1 cellular context compared by ENCODE assay signal in the genomic region with DNA sequence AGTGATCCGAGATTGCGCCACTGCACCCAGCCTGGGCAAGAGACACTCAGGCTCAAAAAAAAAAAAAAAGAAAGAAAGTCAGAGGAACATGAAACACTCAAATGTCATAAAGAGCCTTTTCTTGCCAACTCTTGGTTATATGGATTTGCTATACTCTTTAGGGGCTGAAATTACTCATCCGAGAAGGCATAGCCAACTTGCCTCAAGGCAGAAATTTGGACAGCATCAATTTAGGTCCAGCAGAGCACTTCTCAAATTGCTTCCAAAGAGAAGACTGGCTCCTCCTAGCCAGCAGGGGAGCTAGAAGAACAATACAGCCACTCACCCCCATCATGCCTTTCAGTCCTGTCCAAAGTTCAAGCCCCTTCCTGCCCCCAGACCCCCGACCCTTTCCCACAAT.
TF ChIP-seq lines count a peak whose summit lies in the region.

No MANE protein-coding gene starts in this region.

TF ChIP-seq in HepG2, 621 proteins besides CTCF, POLR2A, EP300 and RAD21:
- TF ChIP-seq, protein P1, sequence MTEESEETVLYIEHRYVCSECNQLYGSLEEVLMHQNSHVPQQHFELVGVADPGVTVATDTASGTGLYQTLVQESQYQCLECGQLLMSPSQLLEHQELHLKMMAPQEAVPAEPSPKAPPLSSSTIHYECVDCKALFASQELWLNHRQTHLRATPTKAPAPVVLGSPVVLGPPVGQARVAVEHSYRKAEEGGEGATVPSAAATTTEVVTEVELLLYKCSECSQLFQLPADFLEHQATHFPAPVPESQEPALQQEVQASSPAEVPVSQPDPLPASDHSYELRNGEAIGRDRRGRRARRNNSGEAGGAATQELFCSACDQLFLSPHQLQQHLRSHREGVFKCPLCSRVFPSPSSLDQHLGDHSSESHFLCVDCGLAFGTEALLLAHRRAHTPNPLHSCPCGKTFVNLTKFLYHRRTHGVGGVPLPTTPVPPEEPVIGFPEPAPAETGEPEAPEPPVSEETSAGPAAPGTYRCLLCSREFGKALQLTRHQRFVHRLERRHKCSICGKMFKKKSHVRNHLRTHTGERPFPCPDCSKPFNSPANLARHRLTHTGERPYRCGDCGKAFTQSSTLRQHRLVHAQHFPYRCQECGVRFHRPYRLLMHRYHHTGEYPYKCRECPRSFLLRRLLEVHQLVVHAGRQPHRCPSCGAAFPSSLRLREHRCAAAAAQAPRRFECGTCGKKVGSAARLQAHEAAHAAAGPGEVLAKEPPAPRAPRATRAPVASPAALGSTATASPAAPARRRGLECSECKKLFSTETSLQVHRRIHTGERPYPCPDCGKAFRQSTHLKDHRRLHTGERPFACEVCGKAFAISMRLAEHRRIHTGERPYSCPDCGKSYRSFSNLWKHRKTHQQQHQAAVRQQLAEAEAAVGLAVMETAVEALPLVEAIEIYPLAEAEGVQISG (CRISPR knock-in tag; IDR thresholded peaks at IDR 0.05) = peak; percentile 35; the same call in 1 of the 2 replicates
- no peak for TF ChIP-seq IKZF5 (CRISPR knock-in tag; IDR thresholded peaks at IDR 0.05)
